Comparison of ENCODE assay signal across 1 cellular context in the genomic region with DNA sequence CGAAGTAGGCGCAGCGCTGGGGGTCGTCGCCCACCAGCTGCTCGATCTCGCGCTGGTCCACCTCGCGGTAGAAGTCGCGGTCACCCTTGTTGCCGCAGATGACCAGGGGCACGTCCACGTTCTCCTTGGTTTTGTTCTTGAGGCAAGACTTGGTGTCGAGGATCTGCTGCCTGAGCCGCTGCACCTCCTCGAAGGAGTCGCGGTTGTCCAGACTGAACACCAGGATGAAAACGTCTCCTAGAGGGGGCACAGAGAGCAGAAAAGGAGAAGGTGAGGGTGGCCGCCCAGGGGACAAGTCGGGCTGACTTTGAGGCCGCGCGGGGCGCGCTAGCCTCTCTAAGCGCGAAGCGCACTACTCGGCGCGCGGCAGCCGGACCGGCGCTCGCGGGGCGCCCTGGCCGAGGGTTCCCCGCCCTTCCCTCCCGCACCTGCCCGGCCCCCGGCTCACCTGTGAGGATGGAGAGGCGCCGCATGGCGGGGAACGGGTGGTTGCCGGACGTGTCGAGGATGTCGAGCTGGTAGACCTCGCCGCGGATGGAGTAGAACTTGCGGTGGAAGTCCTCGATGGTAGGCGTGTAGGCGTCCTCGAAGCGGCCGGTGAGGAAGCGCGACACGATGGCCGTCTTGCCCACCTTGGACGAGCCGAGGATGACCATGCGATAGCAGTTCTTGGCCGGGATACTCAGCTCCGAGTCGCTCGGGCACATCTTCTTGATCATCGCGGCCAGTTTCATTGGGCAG.
TF ChIP-seq lines count a peak whose summit lies in the region.

No MANE protein-coding gene starts in this region.

TF ChIP-seq in HepG2, 621 proteins besides CTCF, POLR2A, EP300 and RAD21 (continued from another document):
- TF ChIP-seq, protein P1, sequence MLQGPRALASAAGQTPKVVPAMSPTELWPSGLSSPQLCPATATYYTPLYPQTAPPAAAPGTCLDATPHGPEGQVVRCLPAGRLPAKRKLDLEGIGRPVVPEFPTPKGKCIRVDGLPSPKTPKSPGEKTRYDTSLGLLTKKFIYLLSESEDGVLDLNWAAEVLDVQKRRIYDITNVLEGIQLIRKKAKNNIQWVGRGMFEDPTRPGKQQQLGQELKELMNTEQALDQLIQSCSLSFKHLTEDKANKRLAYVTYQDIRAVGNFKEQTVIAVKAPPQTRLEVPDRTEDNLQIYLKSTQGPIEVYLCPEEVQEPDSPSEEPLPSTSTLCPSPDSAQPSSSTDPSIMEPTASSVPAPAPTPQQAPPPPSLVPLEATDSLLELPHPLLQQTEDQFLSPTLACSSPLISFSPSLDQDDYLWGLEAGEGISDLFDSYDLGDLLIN (CRISPR knock-in tag; IDR thresholded peaks at IDR 0.05; ENCODE audit: borderline replicate concordance) = 0 out of 2 replicates have a peak, but pooled peaks have one; percentile 20
- TF ChIP-seq ZC3H13 (CRISPR knock-in tag; IDR thresholded peaks at IDR 0.05) (0 out of 2 replicates have a peak, but pooled peaks have one; percentile 3), HNRNPL (IDR thresholded peaks at IDR 0.05; ENCODE audit: low read depth, low read length) (0 out of 2 replicates have a peak, but pooled peaks have one; percentile 51), ZNF891 (CRISPR knock-in tag; IDR thresholded peaks at IDR 0.05) (peak; percentile 67; the same call in 1 of the 2 replicates), NFKB2 (CRISPR knock-in tag; IDR thresholded peaks at IDR 0.05; ENCODE audit: borderline replicate concordance) (0 out of 2 replicates have a peak, but pooled peaks have one; percentile 34), NR2F1 (CRISPR knock-in tag; IDR thresholded peaks at IDR 0.05) (no peak), ZBTB7A (CRISPR knock-in tag; IDR thresholded peaks at IDR 0.05) (0 out of 2 replicates have a peak, but pooled peaks have one; percentile 36), RFX3 (CRISPR knock-in tag; IDR thresholded peaks at IDR 0.05) (no peak), KLF12 (CRISPR knock-in tag; IDR thresholded peaks at IDR 0.05; ENCODE audit: borderline replicate concordance) (no peak), PTBP1 (IDR thresholded peaks at IDR 0.05; ENCODE audit: low read depth, low read length, poor library complexity, severe bottlenecking) (no peak), ZNF772 (CRISPR knock-in tag; IDR thresholded peaks at IDR 0.05) (0 out of 2 replicates have a peak, but pooled peaks have one; percentile 12), ZBTB38 (CRISPR knock-in tag; IDR thresholded peaks at IDR 0.05) (peak; percentile 73), AGO2 (optimal IDR thresholded peaks at IDR 0.05; ENCODE audit: low read depth, low read length) (peak; percentile 1), NONO (IDR thresholded peaks at IDR 0.05) (no peak), NONO (CRISPR knock-in tag; conservative IDR thresholded peaks at IDR 0.05) (0 out of 2 replicates have a peak, but pooled peaks have one; percentile 18), TOPORS (CRISPR knock-in tag; IDR thresholded peaks at IDR 0.05) (0 out of 2 replicates have a peak, but pooled peaks have one; percentile 1)
- TF ChIP-seq, protein P2, sequence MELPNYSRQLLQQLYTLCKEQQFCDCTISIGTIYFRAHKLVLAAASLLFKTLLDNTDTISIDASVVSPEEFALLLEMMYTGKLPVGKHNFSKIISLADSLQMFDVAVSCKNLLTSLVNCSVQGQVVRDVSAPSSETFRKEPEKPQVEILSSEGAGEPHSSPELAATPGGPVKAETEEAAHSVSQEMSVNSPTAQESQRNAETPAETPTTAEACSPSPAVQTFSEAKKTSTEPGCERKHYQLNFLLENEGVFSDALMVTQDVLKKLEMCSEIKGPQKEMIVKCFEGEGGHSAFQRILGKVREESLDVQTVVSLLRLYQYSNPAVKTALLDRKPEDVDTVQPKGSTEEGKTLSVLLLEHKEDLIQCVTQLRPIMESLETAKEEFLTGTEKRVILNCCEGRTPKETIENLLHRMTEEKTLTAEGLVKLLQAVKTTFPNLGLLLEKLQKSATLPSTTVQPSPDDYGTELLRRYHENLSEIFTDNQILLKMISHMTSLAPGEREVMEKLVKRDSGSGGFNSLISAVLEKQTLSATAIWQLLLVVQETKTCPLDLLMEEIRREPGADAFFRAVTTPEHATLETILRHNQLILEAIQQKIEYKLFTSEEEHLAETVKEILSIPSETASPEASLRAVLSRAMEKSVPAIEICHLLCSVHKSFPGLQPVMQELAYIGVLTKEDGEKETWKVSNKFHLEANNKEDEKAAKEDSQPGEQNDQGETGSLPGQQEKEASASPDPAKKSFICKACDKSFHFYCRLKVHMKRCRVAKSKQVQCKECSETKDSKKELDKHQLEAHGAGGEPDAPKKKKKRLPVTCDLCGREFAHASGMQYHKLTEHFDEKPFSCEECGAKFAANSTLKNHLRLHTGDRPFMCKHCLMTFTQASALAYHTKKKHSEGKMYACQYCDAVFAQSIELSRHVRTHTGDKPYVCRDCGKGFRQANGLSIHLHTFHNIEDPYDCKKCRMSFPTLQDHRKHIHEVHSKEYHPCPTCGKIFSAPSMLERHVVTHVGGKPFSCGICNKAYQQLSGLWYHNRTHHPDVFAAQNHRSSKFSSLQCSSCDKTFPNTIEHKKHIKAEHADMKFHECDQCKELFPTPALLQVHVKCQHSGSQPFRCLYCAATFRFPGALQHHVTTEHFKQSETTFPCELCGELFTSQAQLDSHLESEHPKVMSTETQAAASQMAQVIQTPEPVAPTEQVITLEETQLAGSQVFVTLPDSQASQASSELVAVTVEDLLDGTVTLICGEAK (IDR thresholded peaks at IDR 0.05) = no peak
- TF ChIP-seq, protein P2 (CRISPR knock-in tag; IDR thresholded peaks at IDR 0.05) = no peak
- TF ChIP-seq, protein P3, sequence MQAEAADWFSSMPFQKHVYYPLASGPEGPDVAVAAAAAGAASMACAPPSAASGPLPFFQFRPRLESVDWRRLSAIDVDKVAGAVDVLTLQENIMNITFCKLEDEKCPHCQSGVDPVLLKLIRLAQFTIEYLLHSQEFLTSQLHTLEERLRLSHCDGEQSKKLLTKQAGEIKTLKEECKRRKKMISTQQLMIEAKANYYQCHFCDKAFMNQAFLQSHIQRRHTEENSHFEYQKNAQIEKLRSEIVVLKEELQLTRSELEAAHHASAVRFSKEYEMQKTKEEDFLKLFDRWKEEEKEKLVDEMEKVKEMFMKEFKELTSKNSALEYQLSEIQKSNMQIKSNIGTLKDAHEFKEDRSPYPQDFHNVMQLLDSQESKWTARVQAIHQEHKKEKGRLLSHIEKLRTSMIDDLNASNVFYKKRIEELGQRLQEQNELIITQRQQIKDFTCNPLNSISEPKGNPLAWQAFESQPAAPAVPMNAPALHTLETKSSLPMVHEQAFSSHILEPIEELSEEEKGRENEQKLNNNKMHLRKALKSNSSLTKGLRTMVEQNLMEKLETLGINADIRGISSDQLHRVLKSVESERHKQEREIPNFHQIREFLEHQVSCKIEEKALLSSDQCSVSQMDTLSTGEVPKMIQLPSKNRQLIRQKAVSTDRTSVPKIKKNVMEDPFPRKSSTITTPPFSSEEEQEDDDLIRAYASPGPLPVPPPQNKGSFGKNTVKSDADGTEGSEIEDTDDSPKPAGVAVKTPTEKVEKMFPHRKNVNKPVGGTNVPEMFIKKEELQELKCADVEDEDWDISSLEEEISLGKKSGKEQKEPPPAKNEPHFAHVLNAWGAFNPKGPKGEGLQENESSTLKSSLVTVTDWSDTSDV (CRISPR knock-in tag; IDR thresholded peaks at IDR 0.05) = peak; percentile 75
- TF ChIP-seq, protein P4, sequence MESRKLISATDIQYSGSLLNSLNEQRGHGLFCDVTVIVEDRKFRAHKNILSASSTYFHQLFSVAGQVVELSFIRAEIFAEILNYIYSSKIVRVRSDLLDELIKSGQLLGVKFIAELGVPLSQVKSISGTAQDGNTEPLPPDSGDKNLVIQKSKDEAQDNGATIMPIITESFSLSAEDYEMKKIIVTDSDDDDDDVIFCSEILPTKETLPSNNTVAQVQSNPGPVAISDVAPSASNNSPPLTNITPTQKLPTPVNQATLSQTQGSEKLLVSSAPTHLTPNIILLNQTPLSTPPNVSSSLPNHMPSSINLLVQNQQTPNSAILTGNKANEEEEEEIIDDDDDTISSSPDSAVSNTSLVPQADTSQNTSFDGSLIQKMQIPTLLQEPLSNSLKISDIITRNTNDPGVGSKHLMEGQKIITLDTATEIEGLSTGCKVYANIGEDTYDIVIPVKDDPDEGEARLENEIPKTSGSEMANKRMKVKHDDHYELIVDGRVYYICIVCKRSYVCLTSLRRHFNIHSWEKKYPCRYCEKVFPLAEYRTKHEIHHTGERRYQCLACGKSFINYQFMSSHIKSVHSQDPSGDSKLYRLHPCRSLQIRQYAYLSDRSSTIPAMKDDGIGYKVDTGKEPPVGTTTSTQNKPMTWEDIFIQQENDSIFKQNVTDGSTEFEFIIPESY (CRISPR knock-in tag; IDR thresholded peaks at IDR 0.05) = peak; percentile 57
